ENCODE assay signal across 8 cellular contexts in the genomic region with DNA sequence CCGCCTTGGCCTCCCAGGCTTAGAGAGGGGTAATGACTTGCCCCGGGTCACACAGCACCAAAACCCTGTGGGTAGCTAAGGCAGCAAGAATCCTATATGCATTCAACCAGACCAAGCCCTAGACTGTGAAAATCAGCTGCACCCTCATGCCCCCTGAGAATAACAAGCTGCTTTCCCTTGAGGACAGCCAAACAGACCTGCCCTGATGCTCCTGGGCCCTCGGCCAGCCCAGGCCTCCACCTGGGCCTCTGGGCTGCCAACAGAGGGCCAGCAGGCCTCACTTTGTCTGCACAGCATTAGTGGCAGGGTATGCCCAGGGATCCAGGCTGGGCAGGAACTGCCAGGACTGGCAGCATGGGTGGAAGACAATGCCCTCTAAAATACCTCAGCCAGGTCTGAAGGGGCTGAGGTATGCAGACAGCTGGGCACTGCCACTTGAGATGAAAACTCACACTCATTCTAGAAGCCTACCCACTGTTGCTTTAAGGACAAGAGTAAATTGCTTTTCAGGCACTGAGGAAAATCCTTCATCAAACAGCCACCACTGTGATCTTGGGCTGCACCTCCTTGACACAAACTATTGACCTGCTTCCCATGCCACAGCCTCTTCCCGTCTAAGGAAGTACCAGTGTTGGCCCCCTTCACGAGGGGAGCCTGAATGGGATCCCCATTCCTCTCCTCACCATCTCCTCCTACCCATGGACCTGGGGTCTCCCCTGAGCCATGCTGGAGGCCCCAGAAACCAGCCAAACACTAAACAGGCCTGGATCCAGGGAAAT. TPM values are rescaled to one million over a fixed set of nuclear protein-coding genes. Genes with fewer than 3 reads are reported as not detected.
A peak's percentile ranks its signal among the peaks of the same experiment; 100 is the strongest.
DNase-seq lines count a peak whose midpoint lies in the region; ATAC-seq, FAIRE-seq and TF ChIP-seq lines count a peak whose summit lies in the region.

No MANE protein-coding gene starts in this region.

- peak overlapping the region; percentile 89 to 98 (median 95) for H3K4me2 ChIP-seq in BLaER1 treated with 17β-estradiol and CSF1 and Interleukin-3, amounts not matched to agents 10 nM and 100 nM

- peak overlapping the region; percentile 86 to 98 (median 93) for H3K27ac ChIP-seq in BLaER1 treated with 17β-estradiol and CSF1 and Interleukin-3, amounts not matched to agents 10 nM and 100 nM
- peak overlapping the region; percentile 36 to 88 for H3K27ac ChIP-seq in lung (ENCODE audit: low read depth in 1 of 2, low read length in 1 of 2)

- FAIRE-seq in RCC 7860 (lab: Jason Lieb, UNC): no peak

- peak overlapping the region; percentile 63 to 83 (median 78); a peak in 21 of 22 replicates for H3K9ac ChIP-seq in BLaER1 treated with 17β-estradiol and CSF1 and Interleukin-3, amounts not matched to agents 10 nM and 100 nM

- peaks cover 0 to 51% (median 18%) of the 10 kb centered on the region in 11 experiments; a peak in 14 of 22 replicates for H4K20me1 ChIP-seq in BLaER1 treated with 17β-estradiol and CSF1 and Interleukin-3, amounts not matched to agents 10 nM and 100 nM

- CTCF ChIA-PET in WTC11 (lab: Charles Lee): interaction anchor here (0.5 to 0.9 kb wide), 4 partner anchors 8 to 212 kb away, joined by 3 to 5 read pairs (median 3); no protein-coding TSS in a partner anchor

- H3K36me3 ChIP-seq in BLaER1 treated with 17β-estradiol and CSF1 and Interleukin-3, amounts not matched to agents 10 nM and 100 nM: peaks cover 6 to 24% (median 11%) of the 10 kb centered on the region in 11 experiments; a peak in 17 of 22 replicates
- peaks cover 0 to 3% of the 10 kb centered on the region in 2 donors for H3K36me3 ChIP-seq in lung (ENCODE audit: control insufficient read depth in 2 of 2, insufficient read depth in 2 of 2, low read length in 2 of 2)

- H3K4me1 ChIP-seq in BLaER1 treated with 17β-estradiol and CSF1 and Interleukin-3, amounts not matched to agents 10 nM and 100 nM: peaks cover 82 to 99% (median 91%) of the 10 kb centered on the region in 10 experiments
- H3K4me1 ChIP-seq in lung (ENCODE audit: control insufficient read depth in 2 of 2, insufficient read depth in 2 of 2, low read length in 2 of 2): peaks cover 44 to 51% of the 10 kb centered on the region in 2 donors

- H3K27ac Mint-ChIP-seq in WTC11: peak overlapping the region; percentile 99

- peak overlapping the region; percentile 31 for H3K4me3 Mint-ChIP-seq in WTC11

- no peak for TF ChIP-seq CTCF in WTC11 (IDR thresholded peaks at IDR 0.05)
- no peak for TF ChIP-seq CTCF in lung (IDR thresholded peaks at IDR 0.05; ENCODE audit: control extremely low read depth, extremely low read depth)

- DNase-seq in WTC11 (ENCODE audit: low spot score) (no peak), lung (ENCODE audit: low spot score) (no peak), RCC 7860 (ENCODE audit: low spot score) (no peak)
- no peak for DNase-seq in effector CD8-positive, alpha-beta T cell (lab: John Stamatoyannopoulos, UW)

- no peaks in the 10 kb centered on the region for H3K27me3 ChIP-seq in BLaER1 treated with 17β-estradiol and CSF1 and Interleukin-3, amounts not matched to agents 10 nM and 100 nM
- H3K27me3 ChIP-seq in lung (ENCODE audit: control insufficient read depth, insufficient read depth): no peaks in the 10 kb centered on the region

- H3K4me3 ChIP-seq in BLaER1 treated with 17β-estradiol and CSF1 and Interleukin-3, amounts not matched to agents 10 nM and 100 nM: peak overlapping the region in 7 of 10 experiments; percentile 7 to 42 (median 14); a peak in 8 of 20 replicates
- no peak overlapping the region for H3K4me3 ChIP-seq in lung

- POLR2A ChIA-PET in WTC11 (lab: Charles Lee): no interaction called here

- WGBS in lung, 2 donors: 61 to 67% methylated on average over 5 of the region's 5 CpGs

- H3K9me3 Mint-ChIP-seq in WTC11: no peaks in the 10 kb centered on the region

- peaks cover 15% of the 10 kb centered on the region; the same call in 1 of the 2 replicates for H3K36me3 Mint-ChIP-seq in WTC11

- ATAC-seq in GM21528 (IDR thresholded peaks at IDR 0.05; ENCODE audit: low FRiP score, unreplicated experiment) (peak; percentile 3), WTC11 (no peak), lung (ENCODE audit: insufficient read depth, low FRiP score) (no peak), GM21360 (IDR thresholded peaks at IDR 0.05; ENCODE audit: unreplicated experiment) (no peak), HG02870 (IDR thresholded peaks at IDR 0.05; ENCODE audit: unreplicated experiment) (no peak)

- H3K9me3 ChIP-seq in BLaER1 treated with 17β-estradiol and CSF1 and Interleukin-3, amounts not matched to agents 10 nM and 100 nM (replicated peaks in 1 of 11): no peaks in the 10 kb centered on the region
- no peaks in the 10 kb centered on the region for H3K9me3 ChIP-seq in lung (ENCODE audit: control insufficient read depth in 2 of 2, insufficient read depth in 1 of 2, low read length in 1 of 2)

- H3K4me1 Mint-ChIP-seq in WTC11: peaks cover 71% of the 10 kb centered on the region

- no peaks in the 10 kb centered on the region for H3K27me3 Mint-ChIP-seq in WTC11 (ENCODE audit: low read depth)

TF ChIP-seq in WTC11, 78 proteins besides CTCF, POLR2A, EP300 and RAD21:
- TF ChIP-seq ESRRA (CRISPR knock-in tag; IDR thresholded peaks at IDR 0.05; ENCODE audit: borderline replicate concordance) (no peak), ETV6 (CRISPR knock-in tag; IDR thresholded peaks at IDR 0.05) (0 out of 2 replicates have a peak, but pooled peaks have one; percentile 8)

RNA-seq across cellular contexts. Expression of gene ST3GAL2, which starts 8.8 kb away (rescaled TPM):
- total RNA-seq in WTC11 (2021) (46.0 to 49.4 TPM (median 46.2 TPM) in 3 replicates), lung (10 to 100 TPM; 33.4 to 37.0 TPM)
- 10 to 100 TPM in 1 of 2 donors, 1 to 10 TPM in 1; 8.4 to 27.5 TPM for polyA plus RNA-seq in lung

RNA-seq across cellular contexts. Expression of gene FCSK, which starts 24.3 kb away (rescaled TPM):
- total RNA-seq in WTC11 (2021): 7.0 to 10.6 TPM (median 8.6 TPM) in 3 replicates
- total RNA-seq in lung: 10 to 100 TPM; 13.7 to 24.1 TPM
- polyA plus RNA-seq in lung: 10 to 100 TPM; 12.0 to 14.7 TPM
